ENCODE assay signal across 2 cellular contexts in the genomic region with DNA sequence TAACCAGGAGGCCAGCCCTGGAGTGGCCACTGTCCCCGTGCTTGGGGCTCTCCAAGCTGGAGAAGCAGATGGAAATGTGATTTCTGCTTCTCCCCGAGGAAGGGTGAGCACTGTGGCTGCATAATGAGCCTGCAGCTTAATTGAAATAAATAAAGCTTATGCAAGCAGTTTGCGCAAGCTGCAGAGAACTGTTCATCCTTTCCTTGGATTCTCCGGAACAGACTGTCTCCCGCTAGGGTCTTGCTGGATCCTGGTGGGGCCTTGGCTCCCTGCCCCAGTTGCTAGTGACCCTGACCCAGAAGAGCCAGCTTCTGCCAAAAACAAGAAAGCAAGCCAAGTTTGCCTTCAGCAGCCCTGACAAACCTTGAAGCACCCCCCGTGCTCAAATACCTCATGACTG.
TF ChIP-seq lines count a peak whose summit lies in the region.

No MANE protein-coding gene starts in this region.

TF ChIP-seq in SK-N-SH treated with all-trans-retinoic acid at 6 μM for 48 hours, 23 proteins besides CTCF, POLR2A, EP300 and RAD21:
- TF ChIP-seq, protein P1, sequence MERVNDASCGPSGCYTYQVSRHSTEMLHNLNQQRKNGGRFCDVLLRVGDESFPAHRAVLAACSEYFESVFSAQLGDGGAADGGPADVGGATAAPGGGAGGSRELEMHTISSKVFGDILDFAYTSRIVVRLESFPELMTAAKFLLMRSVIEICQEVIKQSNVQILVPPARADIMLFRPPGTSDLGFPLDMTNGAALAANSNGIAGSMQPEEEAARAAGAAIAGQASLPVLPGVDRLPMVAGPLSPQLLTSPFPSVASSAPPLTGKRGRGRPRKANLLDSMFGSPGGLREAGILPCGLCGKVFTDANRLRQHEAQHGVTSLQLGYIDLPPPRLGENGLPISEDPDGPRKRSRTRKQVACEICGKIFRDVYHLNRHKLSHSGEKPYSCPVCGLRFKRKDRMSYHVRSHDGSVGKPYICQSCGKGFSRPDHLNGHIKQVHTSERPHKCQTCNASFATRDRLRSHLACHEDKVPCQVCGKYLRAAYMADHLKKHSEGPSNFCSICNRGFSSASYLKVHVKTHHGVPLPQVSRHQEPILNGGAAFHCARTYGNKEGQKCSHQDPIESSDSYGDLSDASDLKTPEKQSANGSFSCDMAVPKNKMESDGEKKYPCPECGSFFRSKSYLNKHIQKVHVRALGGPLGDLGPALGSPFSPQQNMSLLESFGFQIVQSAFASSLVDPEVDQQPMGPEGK (CRISPR knock-in tag; IDR thresholded peaks at IDR 0.05; ENCODE audit: borderline replicate concordance): no peak
- no peak for TF ChIP-seq ARNTL (CRISPR knock-in tag; IDR thresholded peaks at IDR 0.05; ENCODE audit: borderline replicate concordance, low read depth)
- TF ChIP-seq POU6F1 (CRISPR knock-in tag; IDR thresholded peaks at IDR 0.05; ENCODE audit: borderline replicate concordance, low read depth): no peak
- TF ChIP-seq TOX (CRISPR knock-in tag; IDR thresholded peaks at IDR 0.05; ENCODE audit: borderline replicate concordance): no peak
- TF ChIP-seq ZNF8 (CRISPR knock-in tag; IDR thresholded peaks at IDR 0.05): no peak
- TF ChIP-seq ZNF70 (CRISPR knock-in tag; IDR thresholded peaks at IDR 0.05): no peak
- no peak for TF ChIP-seq SNAI2 (CRISPR knock-in tag; IDR thresholded peaks at IDR 0.05)
- TF ChIP-seq BACH2 (CRISPR knock-in tag; IDR thresholded peaks at IDR 0.05; ENCODE audit: borderline replicate concordance): no peak
- no peak for TF ChIP-seq GLIS3 (CRISPR knock-in tag; IDR thresholded peaks at IDR 0.05)
- no peak for TF ChIP-seq ZFP3 (CRISPR knock-in tag; IDR thresholded peaks at IDR 0.05)

TF ChIP-seq in SK-N-SH, 30 proteins besides CTCF, POLR2A, EP300 and RAD21 (continued from another document):
- TF ChIP-seq, protein P2, sequence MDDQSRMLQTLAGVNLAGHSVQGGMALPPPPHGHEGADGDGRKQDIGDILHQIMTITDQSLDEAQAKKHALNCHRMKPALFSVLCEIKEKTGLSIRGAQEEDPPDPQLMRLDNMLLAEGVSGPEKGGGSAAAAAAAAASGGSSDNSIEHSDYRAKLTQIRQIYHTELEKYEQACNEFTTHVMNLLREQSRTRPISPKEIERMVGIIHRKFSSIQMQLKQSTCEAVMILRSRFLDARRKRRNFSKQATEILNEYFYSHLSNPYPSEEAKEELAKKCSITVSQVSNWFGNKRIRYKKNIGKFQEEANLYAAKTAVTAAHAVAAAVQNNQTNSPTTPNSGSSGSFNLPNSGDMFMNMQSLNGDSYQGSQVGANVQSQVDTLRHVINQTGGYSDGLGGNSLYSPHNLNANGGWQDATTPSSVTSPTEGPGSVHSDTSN (IDR thresholded peaks at IDR 0.05): no peak
- TF ChIP-seq JUND (IDR thresholded peaks at IDR 0.05): no peak
